In genomic region chr14:104701383-104702076, GRCh38 we compare ENCODE assay signal across 23 cellular contexts. TPM values are rescaled to one million over a fixed set of nuclear protein-coding genes. Genes with fewer than 3 reads are reported as not detected.
A peak's percentile ranks its signal among the peaks of the same experiment; 100 is the strongest.
DNase-seq lines count a peak whose midpoint lies in the region; ATAC-seq and TF ChIP-seq lines count a peak whose summit lies in the region.
"Had no signal": no experiment of that assay in that cellular context is flagged by ENCODE, and none has a peak within 500 bp of the region (broad histone marks: within the 10 kb centered on the region; RNA-seq: fewer than 3 reads in every experiment).

No MANE protein-coding gene starts in this region.

- peaks cover 53% of the 10 kb centered on the region for H3K36me3 ChIP-seq in left ventricle myocardium inferior
- peaks cover 0 to 67% (median 19%) of the 10 kb centered on the region in 9 donors for H3K36me3 ChIP-seq in heart right ventricle
- peaks cover 34 to 59% (median 56%) of the 10 kb centered on the region in 3 donors for H3K36me3 ChIP-seq in tibial artery

- intact Hi-C loops in left ventricle myocardium inferior (cut with micrococcal nuclease) (no loop called here), heart right ventricle (cut with DNase I) (no loop called here), tibial artery (cut with DNase I; ENCODE audit: low total_unique reads) (no loop called here)

- no peaks in the 10 kb centered on the region for H3K9me3 Mint-ChIP-seq in memory B cell
- H3K9me3 Mint-ChIP-seq in activated CD8-positive, alpha-beta T cell treated with anti-CD3 and anti-CD28 coated beads, Interleukin-2, amount 10 ng/mL, durations not matched to agents 7 days and 5 days (ENCODE audit: insufficient read depth) = no peaks in the 10 kb centered on the region
- H3K9me3 Mint-ChIP-seq: CD4-positive, CD25-positive, alpha-beta regulatory T cell; HFFc6; IgD-negative memory B cell had no signal

- POLR2A ChIA-PET in activated CD8-positive, alpha-beta T cell treated with anti-CD3 and anti-CD28 coated beads, Interleukin-2, amount 10 ng/mL, durations not matched to agents 7 days and 5 days (lab: Charles Lee) = no interaction called here

- H3K9me3 ChIP-seq in left ventricle myocardium inferior (replicated peaks) (no peaks in the 10 kb centered on the region), heart right ventricle (no peaks in the 10 kb centered on the region), tibial artery (no peaks in the 10 kb centered on the region)
- H3K9me3 ChIP-seq: SJSA1 had no signal

- H3K36me3 Mint-ChIP-seq in memory B cell = peaks cover 11% of the 10 kb centered on the region
- H3K36me3 Mint-ChIP-seq in activated CD8-positive, alpha-beta T cell treated with anti-CD3 and anti-CD28 coated beads, Interleukin-2, amount 10 ng/mL, durations not matched to agents 7 days and 5 days (ENCODE audit: low read depth) = peaks cover 16% of the 10 kb centered on the region
- H3K36me3 Mint-ChIP-seq: IgD-negative memory B cell had no signal

- CTCF ChIA-PET in activated CD8-positive, alpha-beta T cell treated with anti-CD3 and anti-CD28 coated beads, Interleukin-2, amount 10 ng/mL, durations not matched to agents 7 days and 5 days (lab: Charles Lee) = no interaction called here

- H3K4me1 ChIP-seq in left ventricle myocardium inferior (peaks cover 58% of the 10 kb centered on the region), heart right ventricle (peaks cover 35 to 61% (median 46%) of the 10 kb centered on the region in 9 donors), tibial artery (peaks cover 10 to 60% (median 51%) of the 10 kb centered on the region in 4 donors)

- H3K27me3 ChIP-seq in left ventricle myocardium inferior (ENCODE audit: low read depth) (no peaks in the 10 kb centered on the region), heart right ventricle (no peaks in the 10 kb centered on the region), tibial artery (no peaks in the 10 kb centered on the region)
- H3K27me3 ChIP-seq: SJSA1 had no signal

- no peak overlapping the region for H3K4me3 Mint-ChIP-seq in memory B cell
- no peak overlapping the region for H3K4me3 Mint-ChIP-seq in activated CD8-positive, alpha-beta T cell treated with anti-CD3 and anti-CD28 coated beads, Interleukin-2, amount 10 ng/mL, durations not matched to agents 7 days and 5 days
- H3K4me3 Mint-ChIP-seq: CD4-positive, CD25-positive, alpha-beta regulatory T cell; HFFc6; IgD-negative memory B cell had no signal

- no peaks in the 10 kb centered on the region for H3K27me3 Mint-ChIP-seq in memory B cell
- no peaks in the 10 kb centered on the region for H3K27me3 Mint-ChIP-seq in activated CD8-positive, alpha-beta T cell treated with anti-CD3 and anti-CD28 coated beads, Interleukin-2, amount 10 ng/mL, durations not matched to agents 7 days and 5 days (ENCODE audit: low read depth)
- H3K27me3 Mint-ChIP-seq: CD4-positive, CD25-positive, alpha-beta regulatory T cell; IgD-negative memory B cell had no signal

- WGBS in heart right ventricle, 2 donors = 93 to 94% methylated on average over 46 of the region's 46 CpGs

- H3K27ac Mint-ChIP-seq in memory B cell = peak overlapping the region; percentile 26
- H3K27ac Mint-ChIP-seq in activated CD8-positive, alpha-beta T cell treated with anti-CD3 and anti-CD28 coated beads, Interleukin-2, amount 10 ng/mL, durations not matched to agents 7 days and 5 days = no peak overlapping the region
- H3K27ac Mint-ChIP-seq: HFFc6 had no signal

- no peak overlapping the region for H3K4me3 ChIP-seq in left ventricle myocardium inferior
- H3K4me3 ChIP-seq in heart right ventricle = no peak overlapping the region
- H3K4me3 ChIP-seq in tibial artery = no peak overlapping the region
- H3K4me3 ChIP-seq: GM12878, SJSA1 had no signal

- ATAC-seq in heart right ventricle (no peak), memory B cell (ENCODE audit: low read depth) (no peak), HG03442 (IDR thresholded peaks at IDR 0.05; ENCODE audit: unreplicated experiment) (no peak)
- no peak for ATAC-seq in activated CD8-positive, alpha-beta T cell treated with anti-CD3 and anti-CD28 coated beads, Interleukin-2, amount 10 ng/mL, durations not matched to agents 7 days and 5 days
- ATAC-seq: GM12878, Right ventricle myocardium inferior had no signal

- peak overlapping the region; percentile 88 for H3K27ac ChIP-seq in left ventricle myocardium inferior (replicated peaks)
- peak overlapping the region in 5 of 10 donors; percentile 56 to 90 (median 69) for H3K27ac ChIP-seq in heart right ventricle
- H3K27ac ChIP-seq in caudate nucleus (ENCODE audit: low read depth, low read length) = peak overlapping the region; percentile 76
- peak overlapping the region; percentile 88 to 93 for H3K27ac ChIP-seq in tibial artery
- H3K27ac ChIP-seq: SJSA1 had no signal

- TF ChIP-seq CTCF in left ventricle myocardium inferior (IDR thresholded peaks at IDR 0.05; ENCODE audit: borderline replicate concordance) = no peak
- TF ChIP-seq CTCF in heart right ventricle (IDR thresholded peaks at IDR 0.05) = no peak
- TF ChIP-seq CTCF in tibial artery (IDR thresholded peaks at IDR 0.05) = no peak

- DNase-seq in left ventricle myocardium inferior (no peak), heart right ventricle (no peak), caudate nucleus (lab: John Stamatoyannopoulos, UW) (no peak), memory B cell (ENCODE audit: low spot score in 2 of 2) (no peak), tibial artery (no peak), dedifferentiated amniotic fluid mesenchymal stem cell (ENCODE audit: extremely low spot score) (no peak)
- DNase-seq in activated CD8-positive, alpha-beta T cell treated with anti-CD3 and anti-CD28 coated beads, Interleukin-2, amount 10 ng/mL, durations not matched to agents 7 days and 5 days = no peak
- DNase-seq: 8988T; CD4-positive, CD25-positive, alpha-beta regulatory T cell; COR-L47; DMS79 treated with DMSO at 0.1 percent for 48 hours; HFFc6; Karpas-422; NCI-H1694; NCI-H2081; NCI-H2171; NCI-H524 treated with DMSO at 0.1 percent for 48 hours; NCI-H82 had no signal

- peaks cover 2% of the 10 kb centered on the region for H3K4me1 Mint-ChIP-seq in memory B cell
- H3K4me1 Mint-ChIP-seq in activated CD8-positive, alpha-beta T cell treated with anti-CD3 and anti-CD28 coated beads, Interleukin-2, amount 10 ng/mL, durations not matched to agents 7 days and 5 days (ENCODE audit: low read depth) = peaks cover 10% of the 10 kb centered on the region

RNA-seq across cellular contexts. Expression of gene INF2, which starts 12.1 kb away (rescaled TPM):
- total RNA-seq in left ventricle myocardium inferior (28.5 TPM), heart right ventricle (10 to 100 TPM; 22.5 to 40.1 (median 27.7) TPM)
- polyA plus RNA-seq in heart right ventricle = 10 to 100 TPM; 27.0 to 73.8 TPM
- 100 to 1,000 TPM; 155 to 159 TPM for total RNA-seq in activated CD8-positive, alpha-beta T cell treated with anti-CD3 and anti-CD28 coated beads, Interleukin-2, amount 10 ng/mL, durations not matched to agents 7 days and 5 days

RNA-seq across cellular contexts. Expression of gene ADSS1, which starts 22.5 kb away (rescaled TPM):
- total RNA-seq in left ventricle myocardium inferior = 218 TPM
- 100 to 1,000 TPM; 159 to 295 (median 195) TPM for total RNA-seq in heart right ventricle
- polyA plus RNA-seq in heart right ventricle = 100 to 1,000 TPM in 1 of 2 donors, 10 to 100 TPM in 1; 74.6 to 220 TPM
- 1 to 10 TPM; 1.8 TPM for total RNA-seq in activated CD8-positive, alpha-beta T cell treated with anti-CD3 and anti-CD28 coated beads, Interleukin-2, amount 10 ng/mL, durations not matched to agents 7 days and 5 days
- polyA plus RNA-seq: IgD-negative memory B cell had no signal

RNA-seq across cellular contexts. Expression of gene SIVA1, which starts 51.4 kb away (rescaled TPM):
- total RNA-seq in left ventricle myocardium inferior (55.6 TPM), heart right ventricle (10 to 100 TPM; 43.3 to 69.6 (median 50.8) TPM)
- polyA plus RNA-seq in heart right ventricle = 100 to 1,000 TPM in 1 of 2 donors, 10 to 100 TPM in 1; 78.6 to 203 TPM
- 100 to 1,000 TPM; 175 to 186 TPM for total RNA-seq in activated CD8-positive, alpha-beta T cell treated with anti-CD3 and anti-CD28 coated beads, Interleukin-2, amount 10 ng/mL, durations not matched to agents 7 days and 5 days

Comparison
In these comparisons a context has a peak if more than half of its experiments do, and no peak if none do; other contexts are left out.
1. RNA of gene ADSS1, which starts 22.5 kb away (total RNA-seq): 218 TPM in left ventricle myocardium inferior (single experiment) and 159 to 295 TPM in heart right ventricle; 1.8 TPM in activated CD8-positive, alpha-beta T cell treated with anti-CD3 and anti-CD28 coated beads, Interleukin-2, amount 10 ng/mL, durations not matched to agents 7 days and 5 days; every median in the first group is over 10 times any median in the second.